Comparison of ENCODE assay signal across 1 cellular context in genomic region chr3:194197396-194197960, GRCh38.
A peak's percentile ranks its signal among the peaks of the same experiment; 100 is the strongest.
TF ChIP-seq lines count a peak whose summit lies in the region.

No MANE protein-coding gene starts in this region.

TF ChIP-seq in K562, 482 proteins besides CTCF, POLR2A, EP300 and RAD21 (continued from another document):
- TF ChIP-seq MGA (IDR thresholded peaks at IDR 0.05) (peak; percentile 48), GABPA (tag; conservative IDR thresholded peaks at IDR 0.05; ENCODE audit: low read depth) (no peak), TEAD1 (CRISPR knock-in tag; IDR thresholded peaks at IDR 0.05) (peak in 1 of 2 experiments; percentile 53; a peak in 1 of 4 replicates), TEAD2 (tag; IDR thresholded peaks at IDR 0.05) (peak; percentile 82)
